ENCODE assay signal across 10 cellular contexts in the genomic region with DNA sequence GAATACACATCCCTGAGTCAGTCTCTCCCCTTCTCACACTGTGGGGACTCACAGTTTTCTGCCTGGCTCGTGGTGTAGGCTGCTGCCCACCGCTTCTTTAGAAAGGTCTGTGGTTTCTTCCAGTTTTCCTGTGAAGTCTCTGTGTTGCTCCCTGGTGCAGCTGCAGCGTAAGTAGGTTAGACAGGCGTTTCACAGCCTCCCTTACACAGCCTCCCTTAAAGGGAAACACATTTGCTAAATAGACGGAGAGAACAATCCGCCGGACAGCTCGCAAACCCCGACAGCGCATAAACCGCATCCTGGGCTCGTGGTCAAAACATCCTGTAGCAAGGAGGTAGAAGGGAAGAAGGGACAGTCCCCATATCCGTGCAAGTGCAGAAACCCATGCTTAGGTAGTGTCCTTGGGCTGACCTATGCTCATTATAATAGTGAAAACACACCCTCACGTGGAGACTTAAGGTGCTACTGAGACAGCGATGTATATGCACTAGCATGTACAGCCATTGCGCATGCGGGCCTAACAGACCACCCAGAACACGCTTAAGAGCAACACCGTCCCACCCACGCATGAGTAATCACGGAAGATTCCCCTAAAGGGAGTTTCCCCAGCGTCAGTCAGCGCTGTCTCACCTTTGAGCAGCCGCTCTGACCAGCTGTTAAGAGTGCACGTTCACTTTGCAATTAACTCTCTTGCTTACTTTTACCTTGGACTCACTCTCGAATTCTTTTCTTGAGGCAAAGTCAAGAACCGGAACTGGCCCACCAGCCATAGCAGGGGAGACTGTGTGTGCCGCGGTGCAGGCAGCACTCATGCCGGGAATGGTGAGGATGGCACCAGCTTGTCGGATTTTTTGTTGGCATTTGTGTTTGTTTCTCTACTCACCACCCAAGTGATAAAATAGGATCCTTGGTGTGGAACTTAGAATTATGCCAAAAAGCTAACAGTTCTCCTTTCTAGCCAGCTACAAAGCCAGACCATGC. TPM values are rescaled to one million over a fixed set of nuclear protein-coding genes. Genes with fewer than 3 reads are reported as not detected.
DNase-seq lines count a peak whose midpoint lies in the region; ATAC-seq and TF ChIP-seq lines count a peak whose summit lies in the region.
"Had no signal": no experiment of that assay in that cellular context is flagged by ENCODE, and none has a peak within 500 bp of the region (broad histone marks: within the 10 kb centered on the region; RNA-seq: fewer than 3 reads in every experiment).

No MANE protein-coding gene starts in this region.

- H3K4me2 ChIP-seq in MM.1S (ENCODE audit: low read depth, low read length), result no peak overlapping the region

- H3K9ac ChIP-seq in MM.1S (ENCODE audit: low read length), result no peak overlapping the region

- CTCF ChIA-PET in T-cell (lab: Charles Lee), result interaction anchor here in 1 of 2 donors (0.5 kb wide), 1 partner anchor 46 kb away, joined by 4 read pairs; no protein-coding TSS in a partner anchor
- CTCF ChIA-PET in Caco-2 (lab: Charles Lee), result interaction anchor here (0.8 kb wide), 1 partner anchor 215 kb away, joined by 3 read pairs; no protein-coding TSS in a partner anchor

- BruUV-seq in Caco-2 (replicated peaks; lab: Mats Ljungman, UMichigan), result no TSS peak

- intact Hi-C loops in Caco-2 (cut with micrococcal nuclease; ENCODE audit: unreplicated experiment), result no loop called here

- no peak overlapping the region for H3K27ac ChIP-seq in MM.1S (ENCODE audit: low read length)

- H3K9me3 ChIP-seq in Caco-2 (no peaks in the 10 kb centered on the region), MM.1S (replicated peaks; ENCODE audit: insufficient read depth, low read length) (no peaks in the 10 kb centered on the region)

- ATAC-seq in GM18873 (IDR thresholded peaks at IDR 0.05; ENCODE audit: low FRiP score, unreplicated experiment), result peak; percentile 88
- ATAC-seq in HG02981 (IDR thresholded peaks at IDR 0.05; ENCODE audit: unreplicated experiment), result peak; percentile 95
- ATAC-seq in T-cell (replicated peaks in 1 of 4), result peak; percentile 89 to 93 (median 89)

- TF ChIP-seq CTCF in Caco-2 (IDR thresholded peaks at IDR 0.05; ENCODE audit: insufficient read depth in 1 of 2, low read depth in 1 of 2, low read length in 1 of 2, severe bottlenecking in 1 of 2, unreplicated experiment in 1 of 2) (no peak), MM.1S (IDR thresholded peaks at IDR 0.05; ENCODE audit: low read length) (no peak)

- H3K79me2 ChIP-seq in MM.1S (ENCODE audit: low read length), result no peaks in the 10 kb centered on the region

- H3K9me2 ChIP-seq in MM.1S (replicated peaks; ENCODE audit: insufficient read depth, low read length), result no peaks in the 10 kb centered on the region

- no peak overlapping the region for H2AFZ ChIP-seq in MM.1S (ENCODE audit: low read length)

- H3K27me3 ChIP-seq in Caco-2 (replicated peaks; ENCODE audit: control insufficient read depth, insufficient read depth, low read length) (no peaks in the 10 kb centered on the region), MM.1S (replicated peaks; ENCODE audit: insufficient read depth, low read length) (no peaks in the 10 kb centered on the region)

- POLR2A ChIA-PET in T-cell (lab: Charles Lee) (no interaction called here), Caco-2 (lab: Charles Lee) (no interaction called here)

- DNase-seq in T-cell (peak; percentile 55 to 87 (median 73)), Caco-2 (no peak), SHP77 treated with DMSO at 0.1 percent for 48 hours (lab: John Stamatoyannopoulos, UW) (no peak), MM.1S (no peak)
- DNase-seq in activated naive CD8-positive, alpha-beta T cell treated with anti-CD3 and anti-CD28 coated beads for 36 hours, result peak; percentile 91
- DNase-seq in stimulated activated CD4-positive, alpha-beta T cell treated with anti-CD3 and anti-CD28 coated beads, TNF-alpha, amount 100 ng/mL, for 24 hours (ENCODE audit: low read depth in 3 of 3), result peak; percentile 80 to 90 (median 88)

- H3K36me3 ChIP-seq in Caco-2 (ENCODE audit: control insufficient read depth, insufficient read depth, low read length), result no peaks in the 10 kb centered on the region
- no peaks in the 10 kb centered on the region for H3K36me3 ChIP-seq in MM.1S (replicated peaks; ENCODE audit: insufficient read depth, low read length)

- H3K4me3 ChIP-seq in Caco-2 (ENCODE audit: low read depth, low read length), result no peak overlapping the region
- no peak overlapping the region for H3K4me3 ChIP-seq in MM.1S (ENCODE audit: low read length)

- H3K4me1 Mint-ChIP-seq in T-cell (peaks cover 33 to 51% (median 44%) of the 10 kb centered on the region in 3 donors), Caco-2 (ENCODE audit: low read depth, unreplicated experiment) (no peaks in the 10 kb centered on the region)
- H3K4me1 Mint-ChIP-seq in activated naive CD8-positive, alpha-beta T cell treated with anti-CD3 and anti-CD28 coated beads for 36 hours, result peaks cover 48% of the 10 kb centered on the region
- H3K4me1 Mint-ChIP-seq: nephron had no signal

- peak overlapping the region; percentile 73 to 83 (median 82) for H3K4me3 Mint-ChIP-seq in T-cell
- H3K4me3 Mint-ChIP-seq in activated naive CD8-positive, alpha-beta T cell treated with anti-CD3 and anti-CD28 coated beads for 36 hours, result peak overlapping the region; percentile 67
- H3K4me3 Mint-ChIP-seq in Caco-2 (ENCODE audit: unreplicated experiment), result no peak overlapping the region
- H3K4me3 Mint-ChIP-seq: nephron had no signal

- H3K27ac Mint-ChIP-seq in T-cell (peak overlapping the region; percentile 90 to 96), Caco-2 (ENCODE audit: unreplicated experiment) (no peak overlapping the region)
- peak overlapping the region; percentile 95 for H3K27ac Mint-ChIP-seq in activated naive CD8-positive, alpha-beta T cell treated with anti-CD3 and anti-CD28 coated beads for 36 hours
- H3K27ac Mint-ChIP-seq: nephron had no signal

- H3K27me3 Mint-ChIP-seq in T-cell (peaks cover 3 to 4% of the 10 kb centered on the region in 2 donors), Caco-2 (ENCODE audit: insufficient read depth, unreplicated experiment) (peaks cover 13% of the 10 kb centered on the region)
- H3K27me3 Mint-ChIP-seq in activated naive CD8-positive, alpha-beta T cell treated with anti-CD3 and anti-CD28 coated beads for 36 hours, result peaks cover 10% of the 10 kb centered on the region

- H3K4me1 ChIP-seq in Caco-2 (peaks cover 7% of the 10 kb centered on the region), MM.1S (ENCODE audit: low read length) (no peaks in the 10 kb centered on the region)

- H3K9me3 Mint-ChIP-seq in T-cell, result no peaks in the 10 kb centered on the region
- H3K9me3 Mint-ChIP-seq in activated naive CD8-positive, alpha-beta T cell treated with anti-CD3 and anti-CD28 coated beads for 36 hours, result no peaks in the 10 kb centered on the region
- no peaks in the 10 kb centered on the region for H3K9me3 Mint-ChIP-seq in Caco-2 (ENCODE audit: unreplicated experiment)
- H3K9me3 Mint-ChIP-seq: nephron had no signal

- no peaks in the 10 kb centered on the region for H3F3A ChIP-seq in MM.1S (ENCODE audit: insufficient read depth, low read length)

- no peaks in the 10 kb centered on the region for H3K36me3 Mint-ChIP-seq in T-cell
- H3K36me3 Mint-ChIP-seq in activated naive CD8-positive, alpha-beta T cell treated with anti-CD3 and anti-CD28 coated beads for 36 hours, result no peaks in the 10 kb centered on the region
- H3K36me3 Mint-ChIP-seq in Caco-2 (ENCODE audit: insufficient read depth, unreplicated experiment), result no peaks in the 10 kb centered on the region

- H4K20me1 ChIP-seq in MM.1S (ENCODE audit: insufficient read depth, low read length), result no peaks in the 10 kb centered on the region

RNA-seq across cellular contexts. Expression of a gene that starts 16.6 kb away (rescaled TPM):
- total RNA-seq in T-cell (not detected), Caco-2 (2022) (not detected in 2 replicates)
- not detected for total RNA-seq in activated naive CD8-positive, alpha-beta T cell treated with anti-CD3 and anti-CD28 coated beads for 36 hours
- total RNA-seq: T-helper 2 cell treated with Interferon-gamma antibody and Interleukin-4, amounts not matched to agents 100 ng/mL and 5 ng/mL, for 36 hours had no signal

RNA-seq across cellular contexts. Expression of a gene that starts 24.3 kb away (rescaled TPM):
- total RNA-seq in T-cell (1 to 10 TPM in 3 of 5 donors, under 1 TPM in 2; 0.67 to 6.7 (median 1.8) TPM), Caco-2 (2022) (not detected in 2 replicates)
- not detected for total RNA-seq in activated naive CD8-positive, alpha-beta T cell treated with anti-CD3 and anti-CD28 coated beads for 36 hours

RNA-seq across cellular contexts. Expression of a gene that starts 36.6 kb away (rescaled TPM):
- not detected for total RNA-seq in T-cell
- not detected for total RNA-seq in activated naive CD8-positive, alpha-beta T cell treated with anti-CD3 and anti-CD28 coated beads for 36 hours
- 0.79 TPM in 1 of 2 replicates, not detected in the other for total RNA-seq in Caco-2 (2022)
- total RNA-seq: T-helper 2 cell treated with Interferon-gamma antibody and Interleukin-4, amounts not matched to agents 100 ng/mL and 5 ng/mL, for 36 hours had no signal

RNA-seq across cellular contexts. Expression of a gene that starts 51.3 kb away (rescaled TPM):
- total RNA-seq in T-cell, result not detected
- total RNA-seq in activated naive CD8-positive, alpha-beta T cell treated with anti-CD3 and anti-CD28 coated beads for 36 hours, result under 1 TPM in 1 of 2 experiments, not detected in 1; 0.39 TPM
- not detected in 2 replicates for total RNA-seq in Caco-2 (2022)
- total RNA-seq: T-helper 2 cell treated with Interferon-gamma antibody and Interleukin-4, amounts not matched to agents 100 ng/mL and 5 ng/mL, for 36 hours had no signal

RNA-seq across cellular contexts. Expression of a gene that starts 53.9 kb away (rescaled TPM):
- total RNA-seq in T-cell (not detected), Caco-2 (2022) (not detected in 2 replicates)
- total RNA-seq in activated naive CD8-positive, alpha-beta T cell treated with anti-CD3 and anti-CD28 coated beads for 36 hours, result not detected

Comparison
In these comparisons a context has a peak if more than half of its experiments do, and no peak if none do; other contexts are left out.
1. DNase-seq: peak in T-cell (34 of 34), activated naive CD8-positive, alpha-beta T cell treated with anti-CD3 and anti-CD28 coated beads for 36 hours (single experiment) and stimulated activated CD4-positive, alpha-beta T cell treated with anti-CD3 and anti-CD28 coated beads, TNF-alpha, amount 100 ng/mL, for 24 hours (3 of 3); none in Caco-2 (0 of 2), SHP77 treated with DMSO at 0.1 percent for 48 hours (single experiment) and MM.1S (single experiment).
2. Peak in every context shown above with its lines, with median percentiles within 50 percentile points of each other: ATAC-seq.